Comparison of ENCODE assay signal across 15 cellular contexts in genomic region chr22:38788846-38789245, GRCh38. TPM values are rescaled to one million over a fixed set of nuclear protein-coding genes. Genes with fewer than 3 reads are reported as not detected.
DNase-seq lines count a peak whose midpoint lies in the region; ATAC-seq, FAIRE-seq and TF ChIP-seq lines count a peak whose summit lies in the region.
"Had no signal": no experiment of that assay in that cellular context is flagged by ENCODE, and none has a peak within 500 bp of the region (broad histone marks: within the 10 kb centered on the region; RNA-seq: fewer than 3 reads in every experiment).

No MANE protein-coding gene starts in this region.

- TF ChIP-seq POLR2A in K562 (conservative IDR thresholded peaks at IDR 0.05), result no peak

- no peaks in the 10 kb centered on the region for H3K27me3 ChIP-seq in K562 (ENCODE audit: control insufficient read depth in 2 of 2, insufficient read depth in 2 of 2, low read length in 2 of 2)
- no peaks in the 10 kb centered on the region for H3K27me3 ChIP-seq in lung (ENCODE audit: control insufficient read depth, insufficient read depth)

- in situ Hi-C loops in K562 (cut with MboI), result no loop called here

- H2AFZ ChIP-seq in K562 (ENCODE audit: low read depth, low read length), result no peak overlapping the region

- H3K36me3 Mint-ChIP-seq in activated T-helper 17 cell treated with anti-CD3 and anti-CD28 coated beads, Interleukin-2, amount 50 U/mL, for 72 hours (ENCODE audit: low read depth), result no peaks in the 10 kb centered on the region
- H3K36me3 Mint-ChIP-seq: activated naive CD8-positive, alpha-beta T cell treated with anti-CD3 and anti-CD28 coated beads, Interleukin-2, amount 10 ng/mL, durations not matched to agents 7 days and 5 days had no signal

- no peaks in the 10 kb centered on the region for H3K36me3 ChIP-seq in K562 (ENCODE audit: control insufficient read depth, insufficient read depth, low read length)
- peaks cover 5 to 9% of the 10 kb centered on the region in 2 donors for H3K36me3 ChIP-seq in lung (ENCODE audit: control insufficient read depth in 2 of 2, insufficient read depth in 2 of 2, low read length in 2 of 2)

- H3K4me2 ChIP-seq in K562 (ENCODE audit: insufficient read depth, low read length), result no peak overlapping the region

- ATAC-seq in K562, result no peak
- no peak for ATAC-seq in lung (ENCODE audit: insufficient read depth, low FRiP score)
- ATAC-seq in activated T-helper 17 cell treated with anti-CD3 and anti-CD28 coated beads, Interleukin-2, amount 50 U/mL, for 72 hours (replicated peaks), result no peak
- no peak for ATAC-seq in HG03097 (IDR thresholded peaks at IDR 0.05; ENCODE audit: low FRiP score, unreplicated experiment)

- intact Hi-C loops in K562 (cut with micrococcal nuclease), result no loop called here

- H3K79me2 ChIP-seq in K562 (ENCODE audit: control insufficient read depth, insufficient read depth, low read length), result peaks cover 9% of the 10 kb centered on the region

- POLR2A ChIA-PET in K562 (lab: Yijun Ruan, JAX), result no interaction called here

- no peaks in the 10 kb centered on the region for H3K9me3 Mint-ChIP-seq in activated T-helper 17 cell treated with anti-CD3 and anti-CD28 coated beads, Interleukin-2, amount 50 U/mL, for 72 hours
- H3K9me3 Mint-ChIP-seq: activated naive CD8-positive, alpha-beta T cell treated with anti-CD3 and anti-CD28 coated beads, Interleukin-2, amount 10 ng/mL, durations not matched to agents 7 days and 5 days; CD4-positive, CD25-positive, alpha-beta regulatory T cell; dendritic cell treated with granulocyte-macrophage colony-stimulating factor and Interleukin-4, amounts not matched to agents 40 ng/mL and 50 ng/mL, for 4 days had no signal

- H3K27ac Mint-ChIP-seq in activated T-helper 17 cell treated with anti-CD3 and anti-CD28 coated beads, Interleukin-2, amount 50 U/mL, for 72 hours, result no peak overlapping the region
- H3K27ac Mint-ChIP-seq: activated naive CD8-positive, alpha-beta T cell treated with anti-CD3 and anti-CD28 coated beads, Interleukin-2, amount 10 ng/mL, durations not matched to agents 7 days and 5 days; CD4-positive, CD25-positive, alpha-beta regulatory T cell; dendritic cell treated with granulocyte-macrophage colony-stimulating factor and Interleukin-4, amounts not matched to agents 40 ng/mL and 50 ng/mL, for 4 days had no signal

- H3K4me3 ChIP-seq in K562 (no peak overlapping the region), lung (no peak overlapping the region)

- H3K9ac ChIP-seq in K562 (ENCODE audit: insufficient read depth in 1 of 2, low read depth in 2 of 2, low read length in 2 of 2), result no peak overlapping the region

- no peaks in the 10 kb centered on the region for H4K20me1 ChIP-seq in K562 (replicated peaks; ENCODE audit: control insufficient read depth, insufficient read depth, low read length)

- TF ChIP-seq RAD21 in K562 (CRISPR knock-in tag; conservative IDR thresholded peaks at IDR 0.05 in 1 of 2, IDR thresholded peaks at IDR 0.05 in 1 of 2), result no peak

- no TSS peak for BruUV-seq in K562 (replicated peaks; lab: Mats Ljungman, UMichigan)

- H3K9me1 ChIP-seq in K562 (ENCODE audit: control insufficient read depth, insufficient read depth, low read length), result no peaks in the 10 kb centered on the region

- H3K27ac ChIP-seq in K562 (ENCODE audit: extremely low read depth, low read depth, low read length) (peak overlapping the region; percentile 28; the same call in 1 of the 3 replicates), lung (ENCODE audit: low read depth in 1 of 2, low read length in 1 of 2) (peak overlapping the region; percentile 68 to 80), substantia nigra (ENCODE audit: low read depth, low read length, poor library complexity, severe bottlenecking) (peak overlapping the region; percentile 45)

- no peak for FAIRE-seq in K562 (lab: Jason Lieb, UNC)

- TF ChIP-seq EP300 in K562 (IDR thresholded peaks at IDR 0.05; ENCODE audit: low read length), result no peak

- H3K4me3 Mint-ChIP-seq in activated T-helper 17 cell treated with anti-CD3 and anti-CD28 coated beads, Interleukin-2, amount 50 U/mL, for 72 hours, result no peak overlapping the region
- H3K4me3 Mint-ChIP-seq: activated naive CD8-positive, alpha-beta T cell treated with anti-CD3 and anti-CD28 coated beads, Interleukin-2, amount 10 ng/mL, durations not matched to agents 7 days and 5 days; dendritic cell treated with granulocyte-macrophage colony-stimulating factor and Interleukin-4, amounts not matched to agents 40 ng/mL and 50 ng/mL, for 4 days had no signal

- H3K4me1 ChIP-seq in K562 (replicated peaks in 1 of 2; ENCODE audit: control insufficient read depth in 2 of 2, insufficient read depth in 2 of 2, low read length in 2 of 2) (peaks cover 40 to 42% of the 10 kb centered on the region in 2 experiments), lung (ENCODE audit: control insufficient read depth in 2 of 2, insufficient read depth in 2 of 2, low read length in 2 of 2) (peaks cover 4 to 20% of the 10 kb centered on the region in 2 donors)

- TF ChIP-seq CTCF in K562 (IDR thresholded peaks at IDR 0.05 in 2 of 3, conservative IDR thresholded peaks at IDR 0.05 in 1 of 3; ENCODE audit: insufficient read depth in 2 of 3, low read depth in 1 of 3, low read length in 3 of 3) (no peak), lung (IDR thresholded peaks at IDR 0.05; ENCODE audit: control extremely low read depth, extremely low read depth) (no peak)

- H3K27me3 Mint-ChIP-seq in activated T-helper 17 cell treated with anti-CD3 and anti-CD28 coated beads, Interleukin-2, amount 50 U/mL, for 72 hours, result no peaks in the 10 kb centered on the region
- H3K27me3 Mint-ChIP-seq: activated naive CD8-positive, alpha-beta T cell treated with anti-CD3 and anti-CD28 coated beads, Interleukin-2, amount 10 ng/mL, durations not matched to agents 7 days and 5 days; CD4-positive, CD25-positive, alpha-beta regulatory T cell; dendritic cell treated with granulocyte-macrophage colony-stimulating factor and Interleukin-4, amounts not matched to agents 40 ng/mL and 50 ng/mL, for 4 days had no signal

- peaks cover 6% of the 10 kb centered on the region for H3K4me1 Mint-ChIP-seq in activated T-helper 17 cell treated with anti-CD3 and anti-CD28 coated beads, Interleukin-2, amount 50 U/mL, for 72 hours

- CTCF ChIA-PET in K562 (lab: Yijun Ruan, JAX; ENCODE audit: low intra/inter-chr PET ratio), result no interaction called here

- H3K9me3 ChIP-seq in K562 (replicated peaks; ENCODE audit: control insufficient read depth, insufficient read depth, low read depth, low read length), result no peaks in the 10 kb centered on the region
- H3K9me3 ChIP-seq in lung (ENCODE audit: control insufficient read depth in 2 of 2, insufficient read depth in 1 of 2, low read length in 1 of 2), result no peaks in the 10 kb centered on the region

- DNase-seq in NCI-H1105 treated with DMSO at 0.1 percent for 48 hours (lab: John Stamatoyannopoulos, UW) (peak; percentile 49), K562 (ENCODE audit: extremely low read depth in 1 of 4, low spot score in 3 of 4) (no peak), lung (ENCODE audit: low spot score) (no peak), substantia nigra (lab: John Stamatoyannopoulos, UW) (no peak), anterior cingulate cortex (lab: John Stamatoyannopoulos, UW) (no peak)
- no peak for DNase-seq in stimulated activated naive CD4-positive, alpha-beta T cell treated with Interleukin-2 at 50 U/mL for 16 hours (lab: John Stamatoyannopoulos, UW)
- DNase-seq: activated CD4-positive, alpha-beta T cell treated with anti-CD3 and anti-CD28 coated beads for 48 hours; activated naive CD8-positive, alpha-beta T cell treated with anti-CD3 and anti-CD28 coated beads, Interleukin-2, amount 10 ng/mL, durations not matched to agents 7 days and 5 days; CD4-positive, CD25-positive, alpha-beta regulatory T cell; MM.1S; stimulated activated CD4-positive, alpha-beta T cell treated with anti-CD3 and anti-CD28 coated beads, Interleukin-1b, Interleukin-23, amount 100 ng/mL, for 48 hours; stimulated activated CD8-positive, alpha-beta memory T cell treated with anti-CD3 and anti-CD28 coated beads, Interleukin-4, amount 100 ng/mL, for 48 hours had no signal

- 78% methylated on average over 5 of the region's 6 CpGs for WGBS in K562 (ENCODE audit: insufficient coverage, low coverage, missing lambda C conversion rate)
- WGBS in lung, 2 donors, result 71 to 86% methylated on average over 6 of the region's 6 CpGs

RNA-seq across cellular contexts. Expression of gene DNAL4, which starts 5.1 kb away (rescaled TPM):
- 3.5 and 3.8 TPM in 2 replicates for total RNA-seq in K562 (2011; cell fraction: chromatin; rRNA removed; ENCODE audit: low replicate concordance)
- 4.2 and 5.8 TPM in 2 replicates for total RNA-seq in K562 (2011; cell fraction: nucleolus; rRNA removed)
- 4.4 and 4.5 TPM in 2 replicates for total RNA-seq in K562 (2011; cell fraction: nucleoplasm; rRNA removed)
- total RNA-seq in K562 (2014; rRNA removed) (5.2 and 7.5 TPM in 2 replicates), K562 (2014; rRNA removed; fragmentation: Illumina TruSeq; extraction: Trizol) (4.2 and 4.7 TPM in 2 replicates), K562 (2015; rRNA removed; fragmentation: Illumina TruSeq; extraction: Trizol) (4.7 and 5.6 TPM in 2 replicates), K562 (2021) (5.9 and 6.1 TPM in 2 replicates), lung (10 to 100 TPM; 28.4 to 29.0 TPM)
- polyA plus RNA-seq in K562 (2011; rRNA removed) (6.9 and 8.9 TPM in 2 replicates), K562 (2014; fragmentation: Illumina TruSeq; extraction: Trizol) (9.4 and 11.3 TPM in 2 replicates), K562 (2014; fragmentation: Nextera tagmentation; extraction: Ambion mirVana) (under 1 TPM; 0.20 to 0.70 TPM), K562 (2014; rRNA removed) (7.8 and 8.3 TPM in 2 replicates), lung (10 to 100 TPM; 22.2 to 24.1 TPM)
- 10.5 and 12.7 TPM in 2 replicates for polyA plus RNA-seq in K562 (2011; cell fraction: cytosol; rRNA removed)
- 8.2 and 8.3 TPM in 2 replicates for polyA plus RNA-seq in K562 (2011; cell fraction: nucleus; rRNA removed)
- polyA plus RNA-seq in K562 (2012), result 6.6 and 12.2 TPM in 2 replicates
- 3.1 and 3.3 TPM in 2 replicates for polyA minus RNA-seq in K562 (2011; rRNA and poly(A)+ RNA removed)
- 1.7 and 1.8 TPM in 2 replicates for polyA minus RNA-seq in K562 (2011; cell fraction: cytosol; rRNA and poly(A)+ RNA removed)
- 1.8 and 2.8 TPM in 2 replicates for polyA minus RNA-seq in K562 (2011; cell fraction: nucleus; rRNA and poly(A)+ RNA removed)
- 1 to 10 TPM; 5.0 to 5.2 TPM for total RNA-seq in activated T-helper 17 cell treated with anti-CD3 and anti-CD28 coated beads, Interleukin-2, amount 50 U/mL, for 72 hours

RNA-seq across cellular contexts. Expression of gene SUN2, which starts 33.0 kb away (rescaled TPM):
- 38.9 and 115 TPM in 2 replicates for total RNA-seq in K562 (2011; cell fraction: chromatin; rRNA removed; ENCODE audit: low replicate concordance)
- 125 TPM in 2 replicates for total RNA-seq in K562 (2011; cell fraction: nucleolus; rRNA removed)
- 65.3 and 80.1 TPM in 2 replicates for total RNA-seq in K562 (2011; cell fraction: nucleoplasm; rRNA removed)
- total RNA-seq in K562 (2014; rRNA removed), result 31.0 and 42.6 TPM in 2 replicates
- total RNA-seq in K562 (2014; rRNA removed; fragmentation: Illumina TruSeq; extraction: Trizol), result 5.2 and 7.1 TPM in 2 replicates
- 18.2 and 19.5 TPM in 2 replicates for total RNA-seq in K562 (2015; rRNA removed; fragmentation: Illumina TruSeq; extraction: Trizol)
- total RNA-seq in K562 (2021), result 37.2 and 38.8 TPM in 2 replicates
- 16.7 and 26.9 TPM in 2 replicates for polyA plus RNA-seq in K562 (2011; rRNA removed)
- polyA plus RNA-seq in K562 (2011; cell fraction: cytosol; rRNA removed), result 23.3 and 36.3 TPM in 2 replicates
- 62.6 and 82.3 TPM in 2 replicates for polyA plus RNA-seq in K562 (2011; cell fraction: nucleus; rRNA removed)
- polyA plus RNA-seq in K562 (2012), result 27.0 and 67.0 TPM in 2 replicates
- 13.8 and 22.6 TPM in 2 replicates for polyA plus RNA-seq in K562 (2014; fragmentation: Illumina TruSeq; extraction: Trizol)
- under 1 TPM; 0.11 to 0.21 TPM for polyA plus RNA-seq in K562 (2014; fragmentation: Nextera tagmentation; extraction: Ambion mirVana)
- 27.8 and 31.5 TPM in 2 replicates for polyA plus RNA-seq in K562 (2014; rRNA removed)
- polyA minus RNA-seq in K562 (2011; rRNA and poly(A)+ RNA removed), result 9.1 and 19.4 TPM in 2 replicates
- polyA minus RNA-seq in K562 (2011; cell fraction: cytosol; rRNA and poly(A)+ RNA removed), result 28.2 and 36.8 TPM in 2 replicates
- polyA minus RNA-seq in K562 (2011; cell fraction: nucleus; rRNA and poly(A)+ RNA removed), result 28.8 and 33.5 TPM in 2 replicates
- total RNA-seq in lung, result 100 to 1,000 TPM in 1 of 2 donors, 10 to 100 TPM in 1; 75.5 to 220 TPM
- polyA plus RNA-seq in lung, result 100 to 1,000 TPM in 1 of 2 donors, 10 to 100 TPM in 1; 58.6 to 138 TPM
- total RNA-seq in activated T-helper 17 cell treated with anti-CD3 and anti-CD28 coated beads, Interleukin-2, amount 50 U/mL, for 72 hours, result 100 to 1,000 TPM; 193 to 216 TPM

RNA-seq across cellular contexts. Expression of gene NPTXR, which starts 55.0 kb away (rescaled TPM):
- total RNA-seq in K562 (2011; cell fraction: chromatin; rRNA removed; ENCODE audit: low replicate concordance), result 1.3 and 3.0 TPM in 2 replicates
- total RNA-seq in K562 (2011; cell fraction: nucleolus; rRNA removed), result 3.0 and 3.3 TPM in 2 replicates
- total RNA-seq in K562 (2011; cell fraction: nucleoplasm; rRNA removed), result 2.9 and 4.0 TPM in 2 replicates
- 1.0 and 1.1 TPM in 2 replicates for total RNA-seq in K562 (2014; rRNA removed)
- total RNA-seq in K562 (2014; rRNA removed; fragmentation: Illumina TruSeq; extraction: Trizol), result 0.51 and 0.54 TPM in 2 replicates
- total RNA-seq in K562 (2015; rRNA removed; fragmentation: Illumina TruSeq; extraction: Trizol), result 0.65 and 0.72 TPM in 2 replicates
- total RNA-seq in K562 (2021), result 3.0 and 3.1 TPM in 2 replicates
- polyA plus RNA-seq in K562 (2011; rRNA removed), result 1.8 and 3.3 TPM in 2 replicates
- polyA plus RNA-seq in K562 (2011; cell fraction: cytosol; rRNA removed), result 2.5 and 2.8 TPM in 2 replicates
- polyA plus RNA-seq in K562 (2011; cell fraction: nucleus; rRNA removed), result 2.1 and 2.8 TPM in 2 replicates
- 1.7 and 3.2 TPM in 2 replicates for polyA plus RNA-seq in K562 (2012)
- polyA plus RNA-seq in K562 (2014; fragmentation: Illumina TruSeq; extraction: Trizol), result 2.3 and 2.6 TPM in 2 replicates
- under 1 TPM; 0.01 to 0.10 TPM for polyA plus RNA-seq in K562 (2014; fragmentation: Nextera tagmentation; extraction: Ambion mirVana)
- polyA plus RNA-seq in K562 (2014; rRNA removed), result 1.5 and 1.7 TPM in 2 replicates
- 1.9 and 2.7 TPM in 2 replicates for polyA minus RNA-seq in K562 (2011; rRNA and poly(A)+ RNA removed)
- 2.6 and 4.7 TPM in 2 replicates for polyA minus RNA-seq in K562 (2011; cell fraction: cytosol; rRNA and poly(A)+ RNA removed)
- polyA minus RNA-seq in K562 (2011; cell fraction: nucleus; rRNA and poly(A)+ RNA removed), result 0.94 and 1.00 TPM in 2 replicates
- 1 to 10 TPM; 4.2 to 5.8 TPM for total RNA-seq in lung
- polyA plus RNA-seq in lung, result 1 to 10 TPM in 1 of 2 donors, under 1 TPM in 1; 0.98 to 1.5 TPM
- under 1 TPM; 0.77 to 0.82 TPM for total RNA-seq in activated T-helper 17 cell treated with anti-CD3 and anti-CD28 coated beads, Interleukin-2, amount 50 U/mL, for 72 hours
